10 cellular contexts compared by ENCODE assay signal in genomic region chr16:14502256-14502875, GRCh38.
DNase-seq lines count a peak whose midpoint lies in the region; ATAC-seq and TF ChIP-seq lines count a peak whose summit lies in the region.
"Had no signal": no experiment of that assay in that cellular context is flagged by ENCODE, and none has a peak within 500 bp of the region (broad histone marks: within the 10 kb centered on the region; RNA-seq: fewer than 3 reads in every experiment).

No MANE protein-coding gene starts in this region.

- H3K4me2 ChIP-seq in SK-N-SH: peak overlapping the region; percentile 65; the same call in 1 of the 2 replicates

- intact Hi-C loops in colonic mucosa (cut with DNase I) (no loop called here), upper lobe of right lung (cut with DNase I) (no loop called here), spleen (cut with DNase I; ENCODE audit: low total_unique reads) (no loop called here)

- no peak overlapping the region for H3K4me3 ChIP-seq in SK-N-SH (ENCODE audit: low read depth in 2 of 2, low read length in 1 of 2)
- no peak overlapping the region for H3K4me3 ChIP-seq in colonic mucosa
- H3K4me3 ChIP-seq in muscle layer of duodenum (ENCODE audit: low read depth in 1 of 2, low read length in 2 of 2): no peak overlapping the region
- no peak overlapping the region for H3K4me3 ChIP-seq in upper lobe of right lung
- no peak overlapping the region for H3K4me3 ChIP-seq in BE2C (ENCODE audit: low read depth, low read length)
- no peak overlapping the region for H3K4me3 ChIP-seq in spleen

- WGBS in SK-N-SH (ENCODE audit: low lambda C conversion rate): 91% methylated on average over 4 of the region's 4 CpGs
- WGBS in spleen, 5 donors: 87 to 96% (median 88%) methylated on average over 4 of the region's 4 CpGs

- no peak for TF ChIP-seq EP300 in SK-N-SH (IDR thresholded peaks at IDR 0.05; ENCODE audit: borderline replicate concordance in 1 of 2, low read depth in 1 of 2, low read length in 1 of 2)

- POLR2A ChIA-PET in SK-N-SH (lab: Yijun Ruan, JAX): no interaction called here

- no peaks in the 10 kb centered on the region for H3K9me2 ChIP-seq in SK-N-SH

- no peak for TF ChIP-seq POLR2A in spleen (IDR thresholded peaks at IDR 0.05)

- no peaks in the 10 kb centered on the region for H3K36me3 ChIP-seq in SK-N-SH (replicated peaks in 1 of 2; ENCODE audit: control insufficient read depth in 1 of 2, insufficient read depth in 2 of 2, low read length in 1 of 2)
- H3K36me3 ChIP-seq in colonic mucosa: no peaks in the 10 kb centered on the region
- no peaks in the 10 kb centered on the region for H3K36me3 ChIP-seq in muscle layer of duodenum (ENCODE audit: control insufficient read depth in 1 of 2, insufficient read depth in 2 of 2, low read length in 2 of 2)
- no peaks in the 10 kb centered on the region for H3K36me3 ChIP-seq in upper lobe of right lung
- no peaks in the 10 kb centered on the region for H3K36me3 ChIP-seq in BE2C
- H3K36me3 ChIP-seq in spleen: peaks cover 0 to 5% (median 0%) of the 10 kb centered on the region in 6 donors

- H3K9me3 ChIP-seq in SK-N-SH: no peaks in the 10 kb centered on the region
- H3K9me3 ChIP-seq in colonic mucosa: no peaks in the 10 kb centered on the region
- no peaks in the 10 kb centered on the region for H3K9me3 ChIP-seq in muscle layer of duodenum (ENCODE audit: control insufficient read depth in 1 of 2, low read length in 2 of 2)
- no peaks in the 10 kb centered on the region for H3K9me3 ChIP-seq in upper lobe of right lung
- no peaks in the 10 kb centered on the region for H3K9me3 ChIP-seq in BE2C
- no peaks in the 10 kb centered on the region for H3K9me3 ChIP-seq in spleen

- H3K9ac ChIP-seq in SK-N-SH (no peak overlapping the region), colonic mucosa (ENCODE audit: low read depth in 2 of 2, low read length in 2 of 2) (no peak overlapping the region)

- DNase-seq in SK-N-SH (no peak), colonic mucosa (no peak), upper lobe of right lung (no peak), BE2C (no peak), anterior cingulate cortex (lab: John Stamatoyannopoulos, UW) (no peak), spleen (no peak)
- DNase-seq: activated CD4-positive, alpha-beta T cell treated with anti-CD3 and anti-CD28 coated beads, Interleukin-2, amount 50 U/mL, for 1 hour; stimulated activated naive CD4-positive, alpha-beta T cell treated with Interleukin-2 at 50 U/mL for 16 hours had no signal

- peak overlapping the region; percentile 79 to 80 for H3K27ac ChIP-seq in SK-N-SH (ENCODE audit: low read depth in 2 of 2, low read length in 1 of 2)
- peak overlapping the region; percentile 35 for H3K27ac ChIP-seq in colonic mucosa
- H3K27ac ChIP-seq in muscle layer of duodenum (ENCODE audit: low read length): peak overlapping the region; percentile 11
- H3K27ac ChIP-seq in upper lobe of right lung: no peak overlapping the region
- peak overlapping the region in 3 of 8 donors; percentile 3 to 42 (median 41) for H3K27ac ChIP-seq in spleen

- peaks cover 23 to 32% of the 10 kb centered on the region in 2 experiments for H3K4me1 ChIP-seq in SK-N-SH (ENCODE audit: control insufficient read depth in 1 of 2, insufficient read depth in 2 of 2, low read depth in 1 of 2, low read length in 1 of 2)
- H3K4me1 ChIP-seq in colonic mucosa: peaks cover 5% of the 10 kb centered on the region
- H3K4me1 ChIP-seq in muscle layer of duodenum (ENCODE audit: control insufficient read depth in 1 of 2, insufficient read depth in 2 of 2, low read length in 2 of 2): peaks cover 4 to 17% of the 10 kb centered on the region in 2 donors
- peaks cover 16% of the 10 kb centered on the region for H3K4me1 ChIP-seq in upper lobe of right lung
- peaks cover 26% of the 10 kb centered on the region for H3K4me1 ChIP-seq in BE2C
- H3K4me1 ChIP-seq in spleen: peaks cover 0 to 7% (median 0%) of the 10 kb centered on the region in 6 donors

- ATAC-seq in SK-N-SH treated with all-trans-retinoic acid at 6 μM for 48 hours: no peak
- ATAC-seq in upper lobe of right lung: peak; percentile 34

- H4K20me1 ChIP-seq in SK-N-SH (ENCODE audit: insufficient read depth): no peaks in the 10 kb centered on the region

- no peaks in the 10 kb centered on the region for H3K79me2 ChIP-seq in SK-N-SH (ENCODE audit: insufficient read depth)

- TF ChIP-seq CTCF in SK-N-SH (IDR thresholded peaks at IDR 0.05): no peak
- TF ChIP-seq CTCF in colonic mucosa (IDR thresholded peaks at IDR 0.05): no peak
- no peak for TF ChIP-seq CTCF in upper lobe of right lung (IDR thresholded peaks at IDR 0.05)
- TF ChIP-seq CTCF in BE2C (IDR thresholded peaks at IDR 0.05; ENCODE audit: low read depth, low read length): no peak
- TF ChIP-seq CTCF in spleen (IDR thresholded peaks at IDR 0.05 in 8 of 11, conservative IDR thresholded peaks at IDR 0.05 in 3 of 11): no peak

- TF ChIP-seq RAD21 in SK-N-SH (IDR thresholded peaks at IDR 0.05; ENCODE audit: low read length): no peak

- H2AFZ ChIP-seq in SK-N-SH (ENCODE audit: low read depth): no peak overlapping the region

- H3K27me3 ChIP-seq in SK-N-SH (ENCODE audit: insufficient read depth) (no peaks in the 10 kb centered on the region), colonic mucosa (no peaks in the 10 kb centered on the region), muscle layer of duodenum (ENCODE audit: low read depth, low read length) (no peaks in the 10 kb centered on the region), upper lobe of right lung (no peaks in the 10 kb centered on the region), BE2C (no peaks in the 10 kb centered on the region), spleen (replicated peaks in 1 of 7) (no peaks in the 10 kb centered on the region)

- H3F3A ChIP-seq in SK-N-SH (replicated peaks; ENCODE audit: insufficient read depth): peaks cover 31% of the 10 kb centered on the region

- CTCF ChIA-PET in SK-N-SH (lab: Yijun Ruan, JAX): interaction anchor here (2.6 kb wide), 1 partner anchor 15 kb away, joined by 8 read pairs; no protein-coding TSS in a partner anchor

TF ChIP-seq in SK-N-SH, 30 proteins besides CTCF, POLR2A, EP300 and RAD21:
- TF ChIP-seq RXRA (IDR thresholded peaks at IDR 0.05; ENCODE audit: borderline replicate concordance, low read depth): no peak
- no peak for TF ChIP-seq FOSL2 (IDR thresholded peaks at IDR 0.05; ENCODE audit: borderline replicate concordance, low read depth)
- TF ChIP-seq FOXJ3 (CRISPR knock-in tag; IDR thresholded peaks at IDR 0.05): no peak
- no peak for TF ChIP-seq FOXM1 (IDR thresholded peaks at IDR 0.05; ENCODE audit: low read depth)
- TF ChIP-seq JUND (IDR thresholded peaks at IDR 0.05): no peak
- TF ChIP-seq GABPA (IDR thresholded peaks at IDR 0.05; ENCODE audit: low read depth): no peak
- no peak for TF ChIP-seq YY1 (IDR thresholded peaks at IDR 0.05; ENCODE audit: low read depth)
- TF ChIP-seq USF1 (IDR thresholded peaks at IDR 0.05; ENCODE audit: borderline replicate concordance, low read depth): no peak
- no peak for TF ChIP-seq SMC3 (IDR thresholded peaks at IDR 0.05; ENCODE audit: low read depth, low read length)
- TF ChIP-seq NFIC (IDR thresholded peaks at IDR 0.05; ENCODE audit: borderline replicate concordance): no peak

TF ChIP-seq in SK-N-SH treated with all-trans-retinoic acid at 6 μM for 48 hours, 23 proteins besides CTCF, POLR2A, EP300 and RAD21 (continues in another document):
- TF ChIP-seq ZFP30 (CRISPR knock-in tag; IDR thresholded peaks at IDR 0.05) (no peak), RARB (CRISPR knock-in tag; IDR thresholded peaks at IDR 0.05) (no peak), ZC3H10 (CRISPR knock-in tag; IDR thresholded peaks at IDR 0.05) (no peak), BACH2 (CRISPR knock-in tag; IDR thresholded peaks at IDR 0.05; ENCODE audit: borderline replicate concordance) (no peak), CSRNP3 (CRISPR knock-in tag; IDR thresholded peaks at IDR 0.05) (no peak), ZNF8 (CRISPR knock-in tag; IDR thresholded peaks at IDR 0.05) (no peak), CSDC2 (CRISPR knock-in tag; IDR thresholded peaks at IDR 0.05) (no peak), PPARA (CRISPR knock-in tag; IDR thresholded peaks at IDR 0.05; ENCODE audit: borderline replicate concordance) (no peak)
- TF ChIP-seq, protein P1, sequence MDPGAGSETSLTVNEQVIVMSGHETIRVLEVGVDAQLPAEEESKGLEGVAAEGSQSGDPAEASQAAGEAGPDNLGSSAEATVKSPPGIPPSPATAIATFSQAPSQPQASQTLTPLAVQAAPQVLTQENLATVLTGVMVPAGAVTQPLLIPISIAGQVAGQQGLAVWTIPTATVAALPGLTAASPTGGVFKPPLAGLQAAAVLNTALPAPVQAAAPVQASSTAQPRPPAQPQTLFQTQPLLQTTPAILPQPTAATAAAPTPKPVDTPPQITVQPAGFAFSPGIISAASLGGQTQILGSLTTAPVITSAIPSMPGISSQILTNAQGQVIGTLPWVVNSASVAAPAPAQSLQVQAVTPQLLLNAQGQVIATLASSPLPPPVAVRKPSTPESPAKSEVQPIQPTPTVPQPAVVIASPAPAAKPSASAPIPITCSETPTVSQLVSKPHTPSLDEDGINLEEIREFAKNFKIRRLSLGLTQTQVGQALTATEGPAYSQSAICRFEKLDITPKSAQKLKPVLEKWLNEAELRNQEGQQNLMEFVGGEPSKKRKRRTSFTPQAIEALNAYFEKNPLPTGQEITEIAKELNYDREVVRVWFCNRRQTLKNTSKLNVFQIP (CRISPR knock-in tag; IDR thresholded peaks at IDR 0.05; ENCODE audit: borderline replicate concordance, low read depth): no peak
